In genomic region chr6:107662333-107662732, GRCh38 we compare ENCODE assay signal across 24 cellular contexts.
DNase-seq lines count a peak whose midpoint lies in the region; ATAC-seq and TF ChIP-seq lines count a peak whose summit lies in the region.
"Had no signal": no experiment of that assay in that cellular context is flagged by ENCODE, and none has a peak within 500 bp of the region (broad histone marks: within the 10 kb centered on the region; RNA-seq: fewer than 3 reads in every experiment).

No MANE protein-coding gene starts in this region.

- H3K27ac Mint-ChIP-seq in neural crest cell (ENCODE audit: unreplicated experiment) (peak overlapping the region; percentile 14), T-cell (no peak overlapping the region)
- peak overlapping the region; percentile 0 for H3K27ac Mint-ChIP-seq in stimulated activated memory B cell treated with anti-CD40 and anti-IgM and Interleukin-4, amounts not matched to agents 10 μg/mL and 1 μg/mL and 100 μg/mL, for 72 hours
- H3K27ac Mint-ChIP-seq: CD8-positive, alpha-beta memory T cell had no signal

- H3K9me3 Mint-ChIP-seq in neural crest cell: no peaks in the 10 kb centered on the region
- H3K9me3 Mint-ChIP-seq in stimulated activated memory B cell treated with anti-CD40 and anti-IgM and Interleukin-4, amounts not matched to agents 10 μg/mL and 1 μg/mL and 100 μg/mL, for 72 hours: no peaks in the 10 kb centered on the region
- H3K9me3 Mint-ChIP-seq in T-cell: no peaks in the 10 kb centered on the region
- H3K9me3 Mint-ChIP-seq: CD8-positive, alpha-beta memory T cell had no signal

- CTCF ChIA-PET in T-cell (lab: Charles Lee): interaction anchor here in 1 of 2 donors (0.5 kb wide), 1 partner anchor 548 kb away, joined by 4 read pairs; no protein-coding TSS in a partner anchor

- peaks cover 11% of the 10 kb centered on the region for H3K36me3 ChIP-seq in HAP-1 (replicated peaks)
- H3K36me3 ChIP-seq: BE2C had no signal

- POLR2A ChIA-PET in T-cell (lab: Charles Lee): no interaction called here

- H3K27me3 ChIP-seq in HAP-1 (ENCODE audit: low read depth): no peaks in the 10 kb centered on the region
- H3K27me3 ChIP-seq: BE2C had no signal

- DNase-seq in NCI-H146 (lab: John Stamatoyannopoulos, UW): peak; percentile 24
- DNase-seq in NCI-H146 treated with DMSO at 0.1 percent for 48 hours (lab: John Stamatoyannopoulos, UW; ENCODE audit: unreplicated experiment): no peak
- DNase-seq in choroid plexus epithelial cell (ENCODE audit: low read depth): peak; percentile 12
- no peak for DNase-seq in neural crest cell (ENCODE audit: low read depth, low spot score)
- no peak for DNase-seq in HAP-1 (ENCODE audit: low spot score in 2 of 2)
- DNase-seq in T-cell: no peak
- DNase-seq: 8988T; ACHN; BE2C; CD8-positive, alpha-beta memory T cell; Kasumi-1; MV-4-11; NCI-H1105; NCI-H1694; NCI-H2029 treated with DMSO at 0.1 percent for 48 hours; NCI-H2171; NCI-H774; NK-92 treated with Interleukin-12 subunit alpha and Interleukin-12 subunit beta, amount 100 ng/mL, for 24 hours; PC-3; SK-N-SH had no signal

- peaks cover 25% of the 10 kb centered on the region for H3K4me1 ChIP-seq in HAP-1

- ATAC-seq in stimulated activated memory B cell treated with anti-CD40 and anti-IgM and Interleukin-4, amounts not matched to agents 10 μg/mL and 1 μg/mL and 100 μg/mL, for 72 hours: no peak
- no peak for ATAC-seq in activated CD4-positive, CD25-positive, alpha-beta regulatory T cell treated with anti-CD3 and anti-CD28 coated beads, Interleukin-2, amount 50 U/mL, for 24 hours
- no peak for ATAC-seq in T-cell (replicated peaks in 1 of 4)
- ATAC-seq: K562, PC-3 had no signal

- in situ Hi-C loops in HAP-1 (cut with MboI; ENCODE audit: low sequenced_read_pairs): no loop called here

- H3K27me3 Mint-ChIP-seq in neural crest cell (ENCODE audit: low read depth): no peaks in the 10 kb centered on the region
- no peaks in the 10 kb centered on the region for H3K27me3 Mint-ChIP-seq in stimulated activated memory B cell treated with anti-CD40 and anti-IgM and Interleukin-4, amounts not matched to agents 10 μg/mL and 1 μg/mL and 100 μg/mL, for 72 hours
- H3K27me3 Mint-ChIP-seq in T-cell: peaks cover 0 to 4% of the 10 kb centered on the region in 2 donors

- H3K4me1 Mint-ChIP-seq in neural crest cell (peaks cover 84% of the 10 kb centered on the region), T-cell (peaks cover 16 to 21% (median 20%) of the 10 kb centered on the region in 3 donors)
- peaks cover 49% of the 10 kb centered on the region for H3K4me1 Mint-ChIP-seq in stimulated activated memory B cell treated with anti-CD40 and anti-IgM and Interleukin-4, amounts not matched to agents 10 μg/mL and 1 μg/mL and 100 μg/mL, for 72 hours

- H3K4me3 ChIP-seq in choroid plexus epithelial cell (ENCODE audit: low read depth, low read length) (no peak overlapping the region), HAP-1 (no peak overlapping the region)
- H3K4me3 ChIP-seq: K562 had no signal

- TF ChIP-seq CTCF in choroid plexus epithelial cell (conservative IDR thresholded peaks at IDR 0.05; ENCODE audit: low read depth, low read length): no peak
- TF ChIP-seq CTCF in neural crest cell (conservative IDR thresholded peaks at IDR 0.05): no peak

- H3K9me3 ChIP-seq in HAP-1: no peaks in the 10 kb centered on the region
- H3K9me3 ChIP-seq: BE2C, SK-N-SH had no signal

- H3K36me3 Mint-ChIP-seq in neural crest cell (ENCODE audit: low read depth) (peaks cover 12% of the 10 kb centered on the region), T-cell (no peaks in the 10 kb centered on the region)
- H3K36me3 Mint-ChIP-seq in stimulated activated memory B cell treated with anti-CD40 and anti-IgM and Interleukin-4, amounts not matched to agents 10 μg/mL and 1 μg/mL and 100 μg/mL, for 72 hours: peaks cover 6% of the 10 kb centered on the region
- H3K36me3 Mint-ChIP-seq: CD14-positive monocyte; CD8-positive, alpha-beta memory T cell had no signal

- H3K4me3 Mint-ChIP-seq in neural crest cell (no peak overlapping the region), T-cell (no peak overlapping the region)
- H3K4me3 Mint-ChIP-seq in stimulated activated memory B cell treated with anti-CD40 and anti-IgM and Interleukin-4, amounts not matched to agents 10 μg/mL and 1 μg/mL and 100 μg/mL, for 72 hours: no peak overlapping the region
- H3K4me3 Mint-ChIP-seq: CD14-positive monocyte; CD8-positive, alpha-beta memory T cell had no signal

Comparison
In these comparisons a context has a peak if more than half of its experiments do, and no peak if none do; other contexts are left out.
1. DNase-seq: peak in NCI-H146 (single experiment) and choroid plexus epithelial cell (single experiment); none in NCI-H146 treated with DMSO at 0.1 percent for 48 hours (single experiment), neural crest cell (single experiment), HAP-1 (0 of 2) and T-cell (0 of 34).
2. H3K27ac Mint-ChIP-seq: peak in neural crest cell (single experiment) and stimulated activated memory B cell treated with anti-CD40 and anti-IgM and Interleukin-4, amounts not matched to agents 10 μg/mL and 1 μg/mL and 100 μg/mL, for 72 hours (single experiment); none in T-cell (0 of 2).